In the genomic region with DNA sequence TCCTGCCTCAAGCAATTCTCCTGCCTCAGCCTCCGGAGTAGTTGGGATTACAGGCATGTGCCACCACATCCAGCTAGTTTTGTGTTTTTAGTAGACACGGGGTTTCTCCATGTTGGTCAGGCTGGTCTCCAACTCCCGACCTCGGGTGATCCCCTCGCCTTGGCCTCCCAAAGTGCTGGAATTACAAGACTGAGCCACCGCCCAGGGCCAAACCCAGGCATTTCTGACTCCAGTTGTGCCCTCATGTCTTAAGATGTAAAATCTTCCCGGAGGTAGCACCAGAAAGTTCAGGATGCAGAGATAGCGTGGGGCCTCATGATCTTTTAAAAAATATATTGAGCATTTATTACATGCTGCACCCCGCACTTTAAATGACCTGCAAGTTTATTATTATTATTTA, we compare ENCODE assay signal across 24 cellular contexts.
"Had no signal": no experiment of that assay in that cellular context is flagged by ENCODE, and none has a peak within 500 bp of the region (broad histone marks: within the 10 kb centered on the region; RNA-seq: fewer than 3 reads in every experiment).

No MANE protein-coding gene starts in this region.

- DNase-seq: cortex of kidney; dermis blood vessel endothelial cell; dorsolateral prefrontal cortex; effector CD4-positive, alpha-beta T cell; effector CD8-positive, alpha-beta T cell; effector memory CD4-positive, alpha-beta T cell; effector memory CD8-positive, alpha-beta T cell; endodermal cell; erythroblast; esophagus squamous epithelium; foreskin fibroblast; foreskin keratinocyte; foreskin melanocyte; gastrocnemius medialis; glutamatergic neuron; head of caudate nucleus; heart left ventricle; heart right ventricle had no signal

- H3K36me3 ChIP-seq: colonic mucosa, esophagus muscularis mucosa, esophagus squamous epithelium, gastrocnemius medialis, gastroesophageal sphincter, heart left ventricle, heart right ventricle had no signal

- H3K27ac ChIP-seq: colonic mucosa, coronary artery, dorsolateral prefrontal cortex, epithelial cell of prostate, esophagus muscularis mucosa, esophagus squamous epithelium, foreskin keratinocyte, gastrocnemius medialis, gastroesophageal sphincter, heart left ventricle, heart right ventricle had no signal

- H3K4me3 ChIP-seq: colonic mucosa, coronary artery, dorsolateral prefrontal cortex, esophagus muscularis mucosa, esophagus squamous epithelium, gastrocnemius medialis, gastroesophageal sphincter, heart left ventricle, heart right ventricle had no signal

- H3K27me3 ChIP-seq: colonic mucosa, dorsolateral prefrontal cortex, esophagus muscularis mucosa, esophagus squamous epithelium, foreskin keratinocyte, gastrocnemius medialis, gastroesophageal sphincter, heart left ventricle, heart right ventricle had no signal

- ATAC-seq: effector memory CD8-positive, alpha-beta T cell; esophagus mucosa; gastrocnemius medialis; gastroesophageal sphincter; heart left ventricle; heart right ventricle had no signal

- H3K4me1 ChIP-seq: colonic mucosa, esophagus muscularis mucosa, foreskin keratinocyte, gastrocnemius medialis, gastroesophageal sphincter, heart left ventricle, heart right ventricle had no signal

- H3K9me3 ChIP-seq: colonic mucosa, esophagus muscularis mucosa, esophagus squamous epithelium, gastrocnemius medialis, gastroesophageal sphincter, heart left ventricle, heart right ventricle had no signal
